In genomic region chr16:82081271-82081670, GRCh38 we compare ENCODE assay signal across 29 cellular contexts. TPM values are rescaled to one million over a fixed set of nuclear protein-coding genes. Genes with fewer than 3 reads are reported as not detected.
"Had no signal": no experiment of that assay in that cellular context is flagged by ENCODE, and none has a peak within 500 bp of the region (broad histone marks: within the 10 kb centered on the region; RNA-seq: fewer than 3 reads in every experiment).

No MANE protein-coding gene starts in this region.

- H3K4me3 ChIP-seq: esophagus squamous epithelium, heart right ventricle, left ventricle myocardium inferior, lower lobe of right lung, ovary, psoas muscle, skin epidermis, suprapubic skin, vagina had no signal

- H3K27ac ChIP-seq: esophagus squamous epithelium, heart right ventricle, left ventricle myocardium inferior, lower lobe of right lung, ovary, psoas muscle, skin epidermis, suprapubic skin, vagina had no signal

- H3K27me3 ChIP-seq: esophagus squamous epithelium, ovary, suprapubic skin, vagina had no signal

- FAIRE-seq: endometrium, islet of Langerhans had no signal

- H3K36me3 ChIP-seq: esophagus squamous epithelium, heart right ventricle, left ventricle myocardium inferior, lower lobe of right lung, ovary, suprapubic skin, vagina had no signal

- H3K4me1 ChIP-seq: heart right ventricle, left ventricle myocardium inferior, lower lobe of right lung, psoas muscle, vagina had no signal

- ATAC-seq: effector memory CD8-positive, alpha-beta T cell; heart right ventricle; left cardiac atrium; lower lobe of right lung; natural killer cell; psoas muscle; right cardiac atrium; stimulated activated naive B cell treated with anti-CD40 and anti-IgM and Interleukin-4, amounts not matched to agents 10 μg/mL and 1 μg/mL and 100 μg/mL, for 72 hours; stimulated activated naive CD8-positive, alpha-beta T cell treated with anti-CD3 and anti-CD28 coated beads, Interleukin-15, amount 100 ng/mL, for 72 hours had no signal

- H3K9me3 ChIP-seq: lower lobe of right lung, ovary, psoas muscle, suprapubic skin, vagina had no signal

- DNase-seq: cortex of kidney; effector memory CD8-positive, alpha-beta T cell; erythroblast; esophagus squamous epithelium; foreskin melanocyte; glutamatergic neuron; heart right ventricle; hippocampal formation; left cardiac atrium; left ventricle myocardium inferior; lower lobe of right lung; natural killer cell; occipital lobe; ovary; posterior cingulate gyrus; psoas muscle; right cardiac atrium; stimulated activated CD4-positive, alpha-beta T cell treated with anti-CD3 and anti-CD28 coated beads, Interleukin-15, amount 100 ng/mL, for 24 hours; stimulated activated CD4-positive, alpha-beta T cell treated with anti-CD3 and anti-CD28 coated beads, Interleukin-2, amount 100 ng/mL, for 48 hours; stimulated activated naive B cell treated with anti-CD40 and anti-IgM and Interleukin-4, amounts not matched to agents 10 μg/mL and 1 μg/mL and 100 μg/mL, for 72 hours; stimulated activated naive CD8-positive, alpha-beta T cell treated with anti-CD3 and anti-CD28 coated beads, Interleukin-15, amount 100 ng/mL, for 72 hours; trophoblast cell had no signal

RNA-seq across cellular contexts. Expression of gene HSD17B2, which starts 46.2 kb away (rescaled TPM):
- total RNA-seq: heart right ventricle, kidney epithelial cell, left cardiac atrium, left ventricle myocardium inferior, natural killer cell, psoas muscle, right cardiac atrium had no signal
- polyA plus RNA-seq: neural cell, right cardiac atrium had no signal
